1 cellular context compared by ENCODE assay signal in genomic region chr12:19998968-19999792, GRCh38.
A peak's percentile ranks its signal among the peaks of the same experiment; 100 is the strongest.
TF ChIP-seq lines count a peak whose summit lies in the region.

No MANE protein-coding gene starts in this region.

TF ChIP-seq in SK-N-SH, 30 proteins besides CTCF, POLR2A, EP300 and RAD21:
- peak; percentile 57 for TF ChIP-seq PBX3 (IDR thresholded peaks at IDR 0.05)
- TF ChIP-seq GATA2 (CRISPR knock-in tag; IDR thresholded peaks at IDR 0.05), result no peak
